8 cellular contexts compared by ENCODE assay signal in genomic region chr2:189763908-189764661, GRCh38. TPM values are rescaled to one million over a fixed set of nuclear protein-coding genes. Genes with fewer than 3 reads are reported as not detected.
DNase-seq lines count a peak whose midpoint lies in the region; ATAC-seq and TF ChIP-seq lines count a peak whose summit lies in the region.

No MANE protein-coding gene starts in this region.

- H3K4me1 ChIP-seq in CD8-positive, alpha-beta T cell (ENCODE audit: insufficient read depth, low read length), result peaks cover 8% of the 10 kb centered on the region
- H3K4me1 ChIP-seq in HCT116 (ENCODE audit: control insufficient read depth in 1 of 2, insufficient read depth in 2 of 2, low read length in 2 of 2), result peaks cover 3 to 17% of the 10 kb centered on the region in 2 experiments; a peak in 3 of 4 replicates

- no peaks in the 10 kb centered on the region for H3K27me3 Mint-ChIP-seq in CD8-positive, alpha-beta T cell (ENCODE audit: low read depth)

- H3K4me2 ChIP-seq in HCT116 (ENCODE audit: low read length), result peak overlapping the region; percentile 68

- no peak for TF ChIP-seq POLR2A in HCT116 (IDR thresholded peaks at IDR 0.05; ENCODE audit: borderline replicate concordance, extremely low read depth, insufficient read depth, insufficient read length)

- POLR2A ChIA-PET in CD8-positive, alpha-beta T cell (lab: Charles Lee), result interaction anchor here (0.7 to 4.0 kb wide), 6 partner anchors 10 to 94 kb away, joined by 3 to 43 read pairs (median 12); partner anchors contain the start of genes ANKAR, ORMDL1 and PMS1
- POLR2A ChIA-PET in HCT116 (lab: Charles Lee), result no interaction called here

- H4K20me1 ChIP-seq in HCT116 (ENCODE audit: insufficient read depth), result no peaks in the 10 kb centered on the region

- no peaks in the 10 kb centered on the region for H3K36me3 ChIP-seq in CD8-positive, alpha-beta T cell (ENCODE audit: insufficient read depth, low read length)
- H3K36me3 ChIP-seq in HCT116 (ENCODE audit: control insufficient read depth in 1 of 2, insufficient read depth in 2 of 2, low read length in 2 of 2), result peaks cover 0 to 4% of the 10 kb centered on the region in 2 experiments; a peak in 2 of 4 replicates

- no peak for TF ChIP-seq CTCF in CD8-positive, alpha-beta T cell (IDR thresholded peaks at IDR 0.05)
- TF ChIP-seq CTCF in HCT116 (IDR thresholded peaks at IDR 0.05 in 2 of 3, conservative IDR thresholded peaks at IDR 0.05 in 1 of 3; ENCODE audit: borderline replicate concordance in 1 of 3, insufficient read depth in 1 of 3, low read depth in 2 of 3, low read length in 2 of 3) (no peak), VCaP (conservative IDR thresholded peaks at IDR 0.05) (no peak)

- intact Hi-C loops in CD8-positive, alpha-beta T cell (cut with DNase I, micrococcal nuclease), result loop anchor here (1.0 to 10.0 kb wide), 8 partner anchors 18 to 1118 kb away; partner anchors contain the start of genes WDR75 (in 2 of the 2), ANKAR (in 1 of the 2), GLS (in 1 of the 2) and HIBCH (in 1 of the 2)
- intact Hi-C loops in HCT116 (cut with micrococcal nuclease), result loop anchor here (10.0 kb wide), 1 partner anchor 1041 kb away; no protein-coding TSS in a partner anchor

- no peaks in the 10 kb centered on the region for H3K27me3 ChIP-seq in CD8-positive, alpha-beta T cell (ENCODE audit: insufficient read depth, low read length)
- H3K27me3 ChIP-seq in HCT116 (ENCODE audit: insufficient read depth, low read length), result no peaks in the 10 kb centered on the region

- no peaks in the 10 kb centered on the region for H3K9me3 ChIP-seq in CD8-positive, alpha-beta T cell (ENCODE audit: low read length)
- no peaks in the 10 kb centered on the region for H3K9me3 ChIP-seq in HCT116 (ENCODE audit: control insufficient read depth in 1 of 2, insufficient read depth in 1 of 2, low read depth in 1 of 2, low read length in 2 of 2)

- H3K36me3 Mint-ChIP-seq in CD8-positive, alpha-beta T cell, result peaks cover 32% of the 10 kb centered on the region

- H3K27ac ChIP-seq in CD8-positive, alpha-beta T cell (ENCODE audit: low read depth, low read length), result no peak overlapping the region
- no peak overlapping the region for H3K27ac ChIP-seq in HCT116 (ENCODE audit: low read depth, low read length)
- H3K27ac ChIP-seq in VCaP, result peak overlapping the region; percentile 91

- peaks cover 15% of the 10 kb centered on the region for H3K4me1 Mint-ChIP-seq in CD8-positive, alpha-beta T cell (ENCODE audit: low read depth)

- DNase-seq in CD8-positive, alpha-beta T cell, result no peak
- no peak for DNase-seq in HCT116 (ENCODE audit: low read depth, low spot score)
- DNase-seq in lung microvascular endothelial cell (ENCODE audit: low read depth in 2 of 2), result peak; percentile 1 to 11
- no peak for DNase-seq in NCI-H2227 treated with DMSO at 0.1 percent for 48 hours (lab: John Stamatoyannopoulos, UW)

- H3K4me3 ChIP-seq in CD8-positive, alpha-beta T cell (ENCODE audit: low read depth, low read length), result no peak overlapping the region
- peak overlapping the region; percentile 63 to 73 for H3K4me3 ChIP-seq in HCT116 (replicated peaks in 1 of 2; ENCODE audit: low read depth in 1 of 2, low read length in 2 of 2)

- no peaks in the 10 kb centered on the region for H3K9me3 Mint-ChIP-seq in CD8-positive, alpha-beta T cell

- H3K9me2 ChIP-seq in HCT116 (ENCODE audit: insufficient read depth), result no peaks in the 10 kb centered on the region

- no peak overlapping the region for H3K27ac Mint-ChIP-seq in CD8-positive, alpha-beta T cell

- H3K79me2 ChIP-seq in HCT116 (ENCODE audit: insufficient read depth, low read length), result peaks cover 18% of the 10 kb centered on the region; the same call in 1 of the 2 replicates

- peak overlapping the region; percentile 61 for H3K9ac ChIP-seq in HCT116 (ENCODE audit: low read length)

- RAD21 ChIA-PET in HCT116 (lab: Charles Lee; ENCODE audit: low non-redundant PET in 1 of 2, low total read pairs in 2 of 2, uncharacterized antibody in 2 of 2, unreplicated experiment in 2 of 2), result no interaction called here

- TF ChIP-seq RAD21 in HCT116 (IDR thresholded peaks at IDR 0.05; ENCODE audit: low read depth), result peak; percentile 16; the same call in 1 of the 2 replicates

- H2AFZ ChIP-seq in HCT116 (ENCODE audit: low read depth, low read length, poor library complexity, severe bottlenecking), result no peak overlapping the region

- H3K4me3 Mint-ChIP-seq in CD8-positive, alpha-beta T cell, result peak overlapping the region; percentile 35

- CTCF ChIA-PET in CD8-positive, alpha-beta T cell (lab: Charles Lee), result interaction anchor here (1.5 to 3.7 kb wide), 5 partner anchors 13 to 79 kb away, joined by 4 to 31 read pairs (median 5); no protein-coding TSS in a partner anchor
- CTCF ChIA-PET in HCT116 (lab: Charles Lee), result interaction anchor here (1.3 kb wide), 1 partner anchor 103 kb away, joined by 6 read pairs; no protein-coding TSS in a partner anchor

- ATAC-seq in CD8-positive, alpha-beta T cell, result no peak
- ATAC-seq in HCT116 (no peak), GM21360 (IDR thresholded peaks at IDR 0.05; ENCODE audit: unreplicated experiment) (no peak), HG03457 (IDR thresholded peaks at IDR 0.05; ENCODE audit: unreplicated experiment) (no peak), HG03196 (IDR thresholded peaks at IDR 0.05; ENCODE audit: unreplicated experiment) (no peak)

- no TSS peak for BruUV-seq in HCT116 (replicated peaks; lab: Mats Ljungman, UMichigan)

TF ChIP-seq in HCT116, 20 proteins besides CTCF, POLR2A, EP300 and RAD21 (continues in another document):
- no peak for TF ChIP-seq ZFX (IDR thresholded peaks at IDR 0.05)
- TF ChIP-seq ZBTB33 (IDR thresholded peaks at IDR 0.05; ENCODE audit: extremely low read depth, insufficient replicate concordance, low read length), result no peak
- no peak for TF ChIP-seq POLR2AphosphoS5 (IDR thresholded peaks at IDR 0.05; ENCODE audit: low read depth, low read length)
- no peak for TF ChIP-seq ATF3 (IDR thresholded peaks at IDR 0.05)
- no peak for TF ChIP-seq ZNF274 (IDR thresholded peaks at IDR 0.05; ENCODE audit: low read depth, low read length)
- TF ChIP-seq MAX (IDR thresholded peaks at IDR 0.05), result no peak
- no peak for TF ChIP-seq TCF7L2 (IDR thresholded peaks at IDR 0.05; ENCODE audit: borderline replicate concordance, extremely low read depth, insufficient read depth, insufficient read length)
- TF ChIP-seq EZH2phosphoT487 (IDR thresholded peaks at IDR 0.05; ENCODE audit: borderline replicate concordance), result no peak
- no peak for TF ChIP-seq REST (IDR thresholded peaks at IDR 0.05; ENCODE audit: low read depth)
- TF ChIP-seq CEBPB (IDR thresholded peaks at IDR 0.05; ENCODE audit: low read depth), result no peak

RNA-seq across cellular contexts. Expression of gene OSGEPL1, which starts 1.5 kb away (rescaled TPM):
- 1 to 10 TPM; 3.6 to 3.9 TPM for total RNA-seq in CD8-positive, alpha-beta T cell
- total RNA-seq in HCT116 (2021; ENCODE audit: unreplicated experiment), result 11.2 TPM
- 4.6 and 6.7 TPM in 2 replicates for polyA plus RNA-seq in HCT116 (2012)
- total RNA-seq in lung microvascular endothelial cell, result 3.8 and 4.6 TPM in 2 replicates

RNA-seq across cellular contexts. Expression of gene ORMDL1, which starts 20.1 kb away (rescaled TPM):
- total RNA-seq in CD8-positive, alpha-beta T cell, result 100 to 1,000 TPM; 105 to 107 TPM
- total RNA-seq in HCT116 (2021; ENCODE audit: unreplicated experiment), result 32.7 TPM
- 17.4 and 25.1 TPM in 2 replicates for polyA plus RNA-seq in HCT116 (2012)
- total RNA-seq in lung microvascular endothelial cell, result 23.5 and 32.1 TPM in 2 replicates

RNA-seq across cellular contexts. Expression of gene PMS1, which starts 20.2 kb away (rescaled TPM):
- total RNA-seq in CD8-positive, alpha-beta T cell, result 10 to 100 TPM; 12.2 to 15.1 TPM
- 53.2 TPM for total RNA-seq in HCT116 (2021; ENCODE audit: unreplicated experiment)
- polyA plus RNA-seq in HCT116 (2012), result 8.6 and 11.4 TPM in 2 replicates
- total RNA-seq in lung microvascular endothelial cell, result 11.3 and 21.8 TPM in 2 replicates

Comparison
In these comparisons a context has a peak if more than half of its experiments do, and no peak if none do; other contexts are left out.
1. DNase-seq: peak in lung microvascular endothelial cell (2 of 2); none in CD8-positive, alpha-beta T cell (0 of 7), HCT116 (single experiment) and NCI-H2227 treated with DMSO at 0.1 percent for 48 hours (single experiment).